Comparison of ENCODE assay signal across 20 cellular contexts in the genomic region with DNA sequence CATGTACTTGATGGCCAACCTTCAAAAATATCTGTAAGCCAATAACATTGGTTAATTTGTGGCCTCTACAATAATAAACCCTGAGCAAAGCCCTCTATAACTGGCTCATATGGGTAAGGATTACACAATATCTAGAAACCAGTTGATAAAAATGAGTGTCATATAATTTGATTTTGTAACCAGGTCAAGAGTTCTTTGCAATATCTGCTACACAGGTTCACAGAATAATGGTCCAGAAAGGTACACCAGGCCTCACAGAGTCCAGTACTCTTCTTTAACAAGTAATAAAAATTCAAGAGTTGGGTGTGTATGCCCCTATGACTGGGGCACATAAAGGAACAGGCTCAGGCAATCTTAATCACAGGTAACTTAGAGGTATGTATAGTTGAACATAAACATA.
"Had no signal": no experiment of that assay in that cellular context is flagged by ENCODE, and none has a peak within 500 bp of the region (broad histone marks: within the 10 kb centered on the region; RNA-seq: fewer than 3 reads in every experiment).

No MANE protein-coding gene starts in this region.

- H3K4me3 ChIP-seq: MG63, SJSA1, SK-N-MC had no signal

- H3K9me3 ChIP-seq: MG63, SJSA1 had no signal

- H3K4me1 ChIP-seq: SJSA1 had no signal

- H3K27me3 ChIP-seq: MG63, SJSA1 had no signal

- H3K27ac ChIP-seq: SJSA1, SK-N-MC had no signal

- DNase-seq: KBM-7, MG63, MV-4-11, NCI-H1048, NCI-H1105, NCI-H1417, NCI-H1436 treated with DMSO at 0.1 percent for 48 hours, NCI-H1694, NCI-H187 treated with DMSO at 0.1 percent for 48 hours, NCI-H2029 treated with DMSO at 0.1 percent for 48 hours, NCI-H2107, NCI-H2227 treated with DMSO at 0.1 percent for 48 hours, NCI-H69, NCI-H774, Right ventricle myocardium superior, RPMI8226, SIG-M5 had no signal

- H3K36me3 ChIP-seq: MG63, SJSA1 had no signal

- FAIRE-seq: RCC 7860 had no signal
